21 cellular contexts compared by ENCODE assay signal in genomic region chr12:122985590-122986257, GRCh38. TPM values are rescaled to one million over a fixed set of nuclear protein-coding genes. Genes with fewer than 3 reads are reported as not detected.
DNase-seq lines count a peak whose midpoint lies in the region; ATAC-seq and TF ChIP-seq lines count a peak whose summit lies in the region.
"Had no signal": no experiment of that assay in that cellular context is flagged by ENCODE, and none has a peak within 500 bp of the region (broad histone marks: within the 10 kb centered on the region; RNA-seq: fewer than 3 reads in every experiment).

No MANE protein-coding gene starts in this region.

- DNase-seq in activated naive CD4-positive, alpha-beta T cell treated with anti-CD3 and anti-CD28 coated beads, Interleukin-2, amount 10 ng/mL, durations not matched to agents 7 days and 5 days: no peak
- DNase-seq in activated naive CD4-positive, alpha-beta T cell treated with anti-CD3 and anti-CD28 coated beads, Interleukin-2, amount 50 U/mL, for 72 hours (ENCODE audit: low spot score in 2 of 2): no peak
- DNase-seq in naive thymus-derived CD4-positive, alpha-beta T cell: no peak
- no peak for DNase-seq in tibial nerve (ENCODE audit: low spot score in 2 of 2)
- no peak for DNase-seq in anterior cingulate cortex (lab: John Stamatoyannopoulos, UW)
- DNase-seq: activated naive CD4-positive, alpha-beta T cell; cortex of kidney; HCEC 1CT; mucosa of descending colon; NCI-H187 treated with DMSO at 0.1 percent for 48 hours; NCI-H226; PC-3; stimulated activated CD4-positive, alpha-beta T cell treated with anti-CD3 and anti-CD28 coated beads, Interleukin-15, amount 100 ng/mL, for 24 hours had no signal

- CTCF ChIA-PET in activated naive CD4-positive, alpha-beta T cell treated with anti-CD3 and anti-CD28 coated beads, Interleukin-2, amount 10 ng/mL, durations not matched to agents 7 days and 5 days (lab: Charles Lee): no interaction called here
- CTCF ChIA-PET in naive thymus-derived CD4-positive, alpha-beta T cell (lab: Charles Lee): no interaction called here

- POLR2A ChIA-PET in naive thymus-derived CD4-positive, alpha-beta T cell (lab: Charles Lee): interaction anchor here (3.4 kb wide), 1 partner anchor 11 kb away, joined by 17 read pairs; the partner anchor contains the start of gene OGFOD2

- no peak for TF ChIP-seq EP300 in tibial nerve (IDR thresholded peaks at IDR 0.05)

- no peak for TF ChIP-seq POLR2A in tibial nerve (IDR thresholded peaks at IDR 0.05)

- H3K36me3 ChIP-seq in naive thymus-derived CD4-positive, alpha-beta T cell (ENCODE audit: control insufficient read depth in 2 of 3, insufficient read depth in 3 of 3, low read length in 3 of 3): peaks cover 0 to 79% (median 13%) of the 10 kb centered on the region in 3 experiments
- peaks cover 0 to 76% (median 2%) of the 10 kb centered on the region in 3 donors for H3K36me3 ChIP-seq in tibial nerve

- H3K4me3 Mint-ChIP-seq in activated naive CD4-positive, alpha-beta T cell treated with anti-CD3 and anti-CD28 coated beads, Interleukin-2, amount 10 ng/mL, durations not matched to agents 7 days and 5 days: no peak overlapping the region
- no peak overlapping the region for H3K4me3 Mint-ChIP-seq in naive thymus-derived CD4-positive, alpha-beta T cell
- H3K4me3 Mint-ChIP-seq: T-helper 1 cell treated with Interleukin-12 subunit alpha and Interleukin-12 subunit beta and Interleukin-4 antibody, amounts not matched to agents 30 μg/mL and 1 μg/mL, for 36 hours; type B pancreatic cell had no signal

- H3K4me1 Mint-ChIP-seq in activated naive CD4-positive, alpha-beta T cell treated with anti-CD3 and anti-CD28 coated beads, Interleukin-2, amount 10 ng/mL, durations not matched to agents 7 days and 5 days: peaks cover 42% of the 10 kb centered on the region
- H3K4me1 Mint-ChIP-seq in naive thymus-derived CD4-positive, alpha-beta T cell: peaks cover 20 to 40% (median 33%) of the 10 kb centered on the region in 7 donors

- H3K4me3 ChIP-seq in naive thymus-derived CD4-positive, alpha-beta T cell (ENCODE audit: low read length): no peak overlapping the region
- no peak overlapping the region for H3K4me3 ChIP-seq in tibial nerve
- H3K4me3 ChIP-seq: BLaER1, mucosa of descending colon, SJSA1 had no signal

- peak overlapping the region; percentile 69 for H3K27ac Mint-ChIP-seq in activated naive CD4-positive, alpha-beta T cell treated with anti-CD3 and anti-CD28 coated beads, Interleukin-2, amount 10 ng/mL, durations not matched to agents 7 days and 5 days
- H3K27ac Mint-ChIP-seq in activated naive CD4-positive, alpha-beta T cell treated with anti-CD3 and anti-CD28 coated beads, Interleukin-2, amount 50 U/mL, for 72 hours: no peak overlapping the region
- H3K27ac Mint-ChIP-seq in naive thymus-derived CD4-positive, alpha-beta T cell: peak overlapping the region in 2 of 9 donors; percentile 19 to 45
- H3K27ac Mint-ChIP-seq: T-helper 1 cell treated with Interleukin-12 subunit alpha and Interleukin-12 subunit beta and Interleukin-4 antibody, amounts not matched to agents 30 μg/mL and 1 μg/mL, for 36 hours had no signal

- H3K9me3 Mint-ChIP-seq in activated naive CD4-positive, alpha-beta T cell treated with anti-CD3 and anti-CD28 coated beads, Interleukin-2, amount 10 ng/mL, durations not matched to agents 7 days and 5 days: no peaks in the 10 kb centered on the region
- no peaks in the 10 kb centered on the region for H3K9me3 Mint-ChIP-seq in activated naive CD4-positive, alpha-beta T cell treated with anti-CD3 and anti-CD28 coated beads, Interleukin-2, amount 50 U/mL, for 72 hours
- H3K9me3 Mint-ChIP-seq in naive thymus-derived CD4-positive, alpha-beta T cell: peaks cover 0 to 7% (median 0%) of the 10 kb centered on the region in 11 donors
- H3K9me3 Mint-ChIP-seq: T-helper 1 cell treated with Interleukin-12 subunit alpha and Interleukin-12 subunit beta and Interleukin-4 antibody, amounts not matched to agents 30 μg/mL and 1 μg/mL, for 36 hours; type B pancreatic cell had no signal

- H3K9me3 ChIP-seq in naive thymus-derived CD4-positive, alpha-beta T cell (ENCODE audit: control insufficient read depth in 2 of 3, low read length in 3 of 3): no peaks in the 10 kb centered on the region
- no peaks in the 10 kb centered on the region for H3K9me3 ChIP-seq in tibial nerve
- H3K9me3 ChIP-seq: BLaER1, mucosa of descending colon, SJSA1 had no signal

- peaks cover 18 to 23% of the 10 kb centered on the region in 2 donors for H3K4me1 ChIP-seq in naive thymus-derived CD4-positive, alpha-beta T cell (ENCODE audit: control insufficient read depth in 2 of 2, insufficient read depth in 2 of 2, low read length in 2 of 2)
- peaks cover 0 to 51% (median 43%) of the 10 kb centered on the region in 4 donors for H3K4me1 ChIP-seq in tibial nerve

- TF ChIP-seq CTCF in tibial nerve (IDR thresholded peaks at IDR 0.05): no peak

- H3K27me3 Mint-ChIP-seq in activated naive CD4-positive, alpha-beta T cell treated with anti-CD3 and anti-CD28 coated beads, Interleukin-2, amount 10 ng/mL, durations not matched to agents 7 days and 5 days: no peaks in the 10 kb centered on the region
- H3K27me3 Mint-ChIP-seq in naive thymus-derived CD4-positive, alpha-beta T cell: no peaks in the 10 kb centered on the region
- H3K27me3 Mint-ChIP-seq: type B pancreatic cell had no signal

- intact Hi-C loops in naive thymus-derived CD4-positive, alpha-beta T cell (cut with micrococcal nuclease): loop anchor here in 1 of 2 donors (1.0 kb wide), 1 partner anchor 19 kb away; the partner anchor contains the start of gene ABCB9

- 76 to 85% methylated on average over 20 to 27 of the region's 39 CpGs for WGBS in tibial nerve, 2 donors

- H3K27me3 ChIP-seq in naive thymus-derived CD4-positive, alpha-beta T cell (ENCODE audit: control insufficient read depth in 2 of 2, insufficient read depth in 2 of 2, low read length in 2 of 2): no peaks in the 10 kb centered on the region
- H3K27me3 ChIP-seq in tibial nerve: no peaks in the 10 kb centered on the region
- H3K27me3 ChIP-seq: BLaER1, SJSA1 had no signal

- peaks cover 27% of the 10 kb centered on the region for H3K36me3 Mint-ChIP-seq in activated naive CD4-positive, alpha-beta T cell treated with anti-CD3 and anti-CD28 coated beads, Interleukin-2, amount 10 ng/mL, durations not matched to agents 7 days and 5 days
- peaks cover 6 to 17% of the 10 kb centered on the region in 2 donors for H3K36me3 Mint-ChIP-seq in activated naive CD4-positive, alpha-beta T cell treated with anti-CD3 and anti-CD28 coated beads, Interleukin-2, amount 50 U/mL, for 72 hours
- H3K36me3 Mint-ChIP-seq in naive thymus-derived CD4-positive, alpha-beta T cell: peaks cover 0 to 14% (median 6%) of the 10 kb centered on the region in 5 donors
- H3K36me3 Mint-ChIP-seq: type B pancreatic cell had no signal

- no peak for ATAC-seq in activated naive CD4-positive, alpha-beta T cell treated with anti-CD3 and anti-CD28 coated beads, Interleukin-2, amount 50 U/mL, for 72 hours
- ATAC-seq in naive thymus-derived CD4-positive, alpha-beta T cell: no peak
- no peak for ATAC-seq in HG02884 (IDR thresholded peaks at IDR 0.05; ENCODE audit: unreplicated experiment)
- no peak for ATAC-seq in HG02870 (IDR thresholded peaks at IDR 0.05; ENCODE audit: unreplicated experiment)
- ATAC-seq: mucosa of descending colon, PC-3 had no signal

- H3K27ac ChIP-seq in cingulate gyrus (ENCODE audit: low read depth, low read length) (peak overlapping the region; percentile 77), tibial nerve (peak overlapping the region; percentile 73 to 91 (median 81))
- peak overlapping the region; percentile 17 for H3K27ac ChIP-seq in naive thymus-derived CD4-positive, alpha-beta T cell (ENCODE audit: low read depth, low read length)
- H3K27ac ChIP-seq: SJSA1, VCaP had no signal

RNA-seq across cellular contexts. Expression of gene ARL6IP4, which starts 5.2 kb away (rescaled TPM):
- total RNA-seq in activated naive CD4-positive, alpha-beta T cell treated with anti-CD3 and anti-CD28 coated beads, Interleukin-2, amount 50 U/mL, for 72 hours: 100 to 1,000 TPM in 1 of 2 donors, 10 to 100 TPM in 1; 99.9 to 180 TPM
- total RNA-seq in naive thymus-derived CD4-positive, alpha-beta T cell: 100 to 1,000 TPM; 137 to 189 (median 169) TPM
- 100 to 1,000 TPM; 201 to 295 TPM for polyA plus RNA-seq in naive thymus-derived CD4-positive, alpha-beta T cell
- 100 to 1,000 TPM; 197 to 338 (median 251) TPM for total RNA-seq in tibial nerve

RNA-seq across cellular contexts. Expression of gene OGFOD2, which starts 10.7 kb away (rescaled TPM):
- total RNA-seq in activated naive CD4-positive, alpha-beta T cell treated with anti-CD3 and anti-CD28 coated beads, Interleukin-2, amount 50 U/mL, for 72 hours: 10 to 100 TPM; 30.3 to 30.8 TPM
- 10 to 100 TPM; 17.4 to 49.1 (median 27.2) TPM for total RNA-seq in naive thymus-derived CD4-positive, alpha-beta T cell
- 10 to 100 TPM; 16.8 to 19.5 TPM for polyA plus RNA-seq in naive thymus-derived CD4-positive, alpha-beta T cell
- 10 to 100 TPM in 3 of 4 donors, 1 to 10 TPM in 1; 7.2 to 19.8 (median 13.4) TPM for total RNA-seq in tibial nerve

RNA-seq across cellular contexts. Expression of gene ABCB9, which starts 19.5 kb away (rescaled TPM):
- total RNA-seq in activated naive CD4-positive, alpha-beta T cell treated with anti-CD3 and anti-CD28 coated beads, Interleukin-2, amount 50 U/mL, for 72 hours: 1 to 10 TPM; 8.9 to 9.5 TPM
- total RNA-seq in naive thymus-derived CD4-positive, alpha-beta T cell: 1 to 10 TPM; 6.2 to 8.9 (median 7.1) TPM
- 1 to 10 TPM in 1 of 2 donors, under 1 TPM in 1; 0.74 to 1.5 TPM for polyA plus RNA-seq in naive thymus-derived CD4-positive, alpha-beta T cell
- 10 to 100 TPM in 1 of 4 donors, 1 to 10 TPM in 3; 4.2 to 11.4 (median 6.0) TPM for total RNA-seq in tibial nerve

Comparison
In these comparisons a context has a peak if more than half of its experiments do, and no peak if none do; other contexts are left out.
1. H3K27ac ChIP-seq: peak in every context shown above with its lines; median percentile 81 in tibial nerve; 77 in cingulate gyrus; 17 in naive thymus-derived CD4-positive, alpha-beta T cell.